18 cellular contexts compared by ENCODE assay signal in the genomic region with DNA sequence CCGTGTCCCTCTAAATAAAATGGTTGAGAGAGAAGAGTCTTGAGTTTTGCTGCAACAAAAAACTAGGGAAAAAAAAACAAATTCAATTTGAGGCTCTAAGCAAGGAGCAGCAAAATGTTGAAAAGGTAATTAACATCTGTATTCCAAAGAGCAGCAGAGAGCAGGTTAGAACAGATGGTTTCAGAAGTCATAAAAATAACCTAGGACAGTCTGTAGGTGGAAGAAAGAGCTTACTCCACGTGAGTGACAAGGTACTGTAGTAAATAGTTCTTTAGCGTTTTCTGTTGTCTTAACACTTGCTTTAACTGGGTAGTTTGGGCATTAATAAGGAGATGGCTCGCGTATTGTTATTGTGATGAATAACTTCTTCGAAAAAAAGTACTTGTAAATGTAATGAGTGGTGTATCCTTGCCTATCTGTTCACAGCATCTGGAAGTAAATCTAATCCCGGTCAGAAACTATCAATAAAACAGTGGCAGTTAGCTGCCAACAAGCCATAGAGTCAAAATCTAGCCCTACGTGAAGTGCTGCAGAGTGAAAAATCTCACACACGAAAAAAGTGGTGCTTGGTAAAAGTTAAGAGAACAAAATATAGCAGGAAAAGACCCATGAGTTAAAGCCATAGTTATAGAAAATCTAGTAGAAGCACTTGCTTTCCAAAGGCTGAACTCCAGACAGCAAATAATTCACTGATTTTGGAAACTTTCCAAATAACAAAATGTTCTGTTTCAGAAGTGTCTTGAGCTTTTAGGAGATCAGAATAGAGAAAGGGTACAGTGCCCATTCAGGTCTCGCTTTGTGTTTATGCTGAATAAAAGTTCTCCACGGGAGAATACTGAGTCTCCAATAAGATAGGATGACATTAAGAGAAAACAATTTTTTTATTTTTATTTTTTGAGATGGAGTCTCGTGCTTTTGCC. TPM values are rescaled to one million over a fixed set of nuclear protein-coding genes. Genes with fewer than 3 reads are reported as not detected.
DNase-seq lines count a peak whose midpoint lies in the region; ATAC-seq and TF ChIP-seq lines count a peak whose summit lies in the region.
"Had no signal": no experiment of that assay in that cellular context is flagged by ENCODE, and none has a peak within 500 bp of the region (broad histone marks: within the 10 kb centered on the region; RNA-seq: fewer than 3 reads in every experiment).

No MANE protein-coding gene starts in this region.

- TF ChIP-seq EP300 in ovary (IDR thresholded peaks at IDR 0.05): no peak

- WGBS in ovary, 3 donors: 22 to 26% (median 23%) methylated on average over 12 of the region's 12 CpGs

- no peaks in the 10 kb centered on the region for H3K9me3 ChIP-seq in upper lobe of right lung
- H3K9me3 ChIP-seq in ovary: no peaks in the 10 kb centered on the region
- H3K9me3 ChIP-seq: A549, gastrocnemius medialis, tibial nerve had no signal

- no peaks in the 10 kb centered on the region for H3K36me3 ChIP-seq in upper lobe of right lung
- no peaks in the 10 kb centered on the region for H3K36me3 ChIP-seq in ovary
- H3K36me3 ChIP-seq: gastrocnemius medialis, tibial nerve had no signal

- H3K27me3 ChIP-seq in upper lobe of right lung (no peaks in the 10 kb centered on the region), ovary (no peaks in the 10 kb centered on the region)
- H3K27me3 ChIP-seq: gastrocnemius medialis, tibial nerve had no signal

- H3K4me3 ChIP-seq in upper lobe of right lung (no peak overlapping the region), ovary (no peak overlapping the region)
- H3K4me3 ChIP-seq: A549, gastrocnemius medialis, smooth muscle cell, tibial nerve had no signal

- peak; percentile 20 for DNase-seq in NCI-H345 (lab: John Stamatoyannopoulos, UW)
- DNase-seq in NCI-H345 treated with DMSO at 0.1 percent for 48 hours (lab: John Stamatoyannopoulos, UW; ENCODE audit: unreplicated experiment): no peak
- DNase-seq in amniotic epithelial cell (ENCODE audit: low read depth): peak; percentile 30
- no peak for DNase-seq in left colon
- no peak for DNase-seq in upper lobe of right lung
- no peak for DNase-seq in iPS-NIHi7 (ENCODE audit: extremely low spot score)
- no peak for DNase-seq in ovary
- DNase-seq in nucleus accumbens (lab: John Stamatoyannopoulos, UW): no peak
- DNase-seq: activated CD4-positive, alpha-beta T cell treated with anti-CD3 and anti-CD28 coated beads for 4 hours; gastrocnemius medialis; immature natural killer cell; NCI-H2081 treated with DMSO at 0.1 percent for 48 hours; SHP77 treated with DMSO at 0.1 percent for 48 hours had no signal

- H3K4me1 ChIP-seq in upper lobe of right lung: no peaks in the 10 kb centered on the region
- H3K4me1 ChIP-seq in ovary (ENCODE audit: insufficient read depth): peaks cover 21% of the 10 kb centered on the region

- H3K27ac ChIP-seq in upper lobe of right lung: no peak overlapping the region
- peak overlapping the region in 1 of 2 donors; percentile 32 for H3K27ac ChIP-seq in ovary
- H3K27ac ChIP-seq: gastrocnemius medialis had no signal

- no peak for TF ChIP-seq POLR2A in ovary (IDR thresholded peaks at IDR 0.05)

- TF ChIP-seq CTCF in upper lobe of right lung (IDR thresholded peaks at IDR 0.05): no peak
- TF ChIP-seq CTCF in ovary (IDR thresholded peaks at IDR 0.05): no peak

- ATAC-seq in left colon (peak; percentile 57), upper lobe of right lung (peak; percentile 13)
- ATAC-seq: A549; activated naive CD4-positive, alpha-beta T cell treated with anti-CD3 and anti-CD28 coated beads, Interleukin-2, amount 50 U/mL, for 72 hours; gastrocnemius medialis; stimulated activated effector memory CD8-positive, alpha-beta T cell treated with anti-CD3 and anti-CD28 coated beads, Interleukin-12 subunit alpha, Interleukin-12 subunit beta, amount 100 ng/mL, for 72 hours had no signal

- intact Hi-C loops in left colon (cut with DNase I, micrococcal nuclease) (no loop called here), upper lobe of right lung (cut with DNase I) (no loop called here), ovary (cut with DNase I) (no loop called here)

RNA-seq across cellular contexts. Expression of a gene that starts 49.3 kb away (rescaled TPM):
- 10 to 100 TPM; 45.5 to 52.9 TPM for total RNA-seq in left colon
- 38.5 TPM for total RNA-seq in upper lobe of right lung
- 10 to 100 TPM; 43.1 to 92.3 (median 67.1) TPM for total RNA-seq in ovary
- polyA plus RNA-seq in ovary: 10 to 100 TPM; 31.8 to 76.1 TPM

Comparison
In these comparisons a context has a peak if more than half of its experiments do, and no peak if none do; other contexts are left out.
1. DNase-seq: peak in NCI-H345 (single experiment) and amniotic epithelial cell (single experiment); none in NCI-H345 treated with DMSO at 0.1 percent for 48 hours (single experiment), left colon (0 of 2), upper lobe of right lung (single experiment), iPS-NIHi7 (single experiment), ovary (0 of 5) and nucleus accumbens (0 of 56).